Comparison of ENCODE assay signal across 10 cellular contexts in genomic region chr14:103547455-103547940, GRCh38. TPM values are rescaled to one million over a fixed set of nuclear protein-coding genes. Genes with fewer than 3 reads are reported as not detected.
DNase-seq lines count a peak whose midpoint lies in the region; ATAC-seq and TF ChIP-seq lines count a peak whose summit lies in the region.
"Had no signal": no experiment of that assay in that cellular context is flagged by ENCODE, and none has a peak within 500 bp of the region (broad histone marks: within the 10 kb centered on the region; RNA-seq: fewer than 3 reads in every experiment).

No MANE protein-coding gene starts in this region.

- no peak for TF ChIP-seq CTCF in right atrium auricular region (IDR thresholded peaks at IDR 0.05)
- no peak for TF ChIP-seq CTCF in RWPE1 (conservative IDR thresholded peaks at IDR 0.05; ENCODE audit: low read depth)
- TF ChIP-seq CTCF in lower lobe of right lung (IDR thresholded peaks at IDR 0.05), result no peak
- TF ChIP-seq CTCF in WERI-Rb-1 (IDR thresholded peaks at IDR 0.05; ENCODE audit: low read depth, low read length), result no peak

- no peak overlapping the region for H3K27ac ChIP-seq in right atrium auricular region
- peak overlapping the region; percentile 97 for H3K27ac ChIP-seq in RWPE1
- H3K27ac ChIP-seq in lower lobe of right lung, result no peak overlapping the region
- peak overlapping the region; percentile 69 for H3K27ac ChIP-seq in substantia nigra (ENCODE audit: low read depth, low read length, poor library complexity, severe bottlenecking)
- no peak overlapping the region for H3K27ac ChIP-seq in WERI-Rb-1

- intact Hi-C loops in Right ventricle myocardium superior (cut with DNase I), result loop anchor here (5.0 kb wide), 1 partner anchor 45 kb away; no protein-coding TSS in a partner anchor
- intact Hi-C loops in lower lobe of right lung (cut with DNase I), result no loop called here

- DNase-seq in Right ventricle myocardium superior (peak; percentile 25), right atrium auricular region (ENCODE audit: low spot score) (no peak), RWPE1 (ENCODE audit: low spot score) (no peak), lower lobe of right lung (peak; percentile 34), substantia nigra (lab: John Stamatoyannopoulos, UW) (no peak), WERI-Rb-1 (no peak)
- DNase-seq: GF-D8 had no signal

- no peaks in the 10 kb centered on the region for H3K36me3 ChIP-seq in right atrium auricular region
- no peaks in the 10 kb centered on the region for H3K36me3 ChIP-seq in lower lobe of right lung
- H3K36me3 ChIP-seq in WERI-Rb-1, result no peaks in the 10 kb centered on the region

- peaks cover 0 to 70% of the 10 kb centered on the region in 2 donors for H3K4me1 ChIP-seq in right atrium auricular region
- H3K4me1 ChIP-seq in lower lobe of right lung, result peaks cover 54% of the 10 kb centered on the region

- H3K27me3 ChIP-seq in right atrium auricular region (no peaks in the 10 kb centered on the region), lower lobe of right lung (ENCODE audit: low read depth) (no peaks in the 10 kb centered on the region), WERI-Rb-1 (ENCODE audit: insufficient read depth, low read depth, severe bottlenecking) (no peaks in the 10 kb centered on the region)

- H3K4me3 ChIP-seq in right atrium auricular region (no peak overlapping the region), lower lobe of right lung (no peak overlapping the region), WERI-Rb-1 (ENCODE audit: low read depth, low read length) (no peak overlapping the region)
- H3K4me3 ChIP-seq: GM23338 had no signal

- H3K9me3 ChIP-seq in right atrium auricular region (no peaks in the 10 kb centered on the region), lower lobe of right lung (no peaks in the 10 kb centered on the region), WERI-Rb-1 (ENCODE audit: severe bottlenecking) (no peaks in the 10 kb centered on the region)

- ATAC-seq in Right ventricle myocardium superior (ENCODE audit: poor library complexity), result no peak
- no peak for ATAC-seq in lower lobe of right lung
- no peak for ATAC-seq in HG03039 (IDR thresholded peaks at IDR 0.05; ENCODE audit: unreplicated experiment)
- no peak for ATAC-seq in GM19455 (IDR thresholded peaks at IDR 0.05; ENCODE audit: unreplicated experiment)

- CTCF ChIA-PET in RWPE1 (lab: Yijun Ruan, JAX), result interaction anchor here (1.1 to 3.7 kb wide), 5 partner anchors 11 to 47 kb away, joined by 4 to 57 read pairs (median 5); partner anchors contain the start of gene CKB

- POLR2A ChIA-PET in RWPE1 (lab: Yijun Ruan, JAX; ENCODE audit: low non-redundant PET), result interaction anchor here (0.7 kb wide), 1 partner anchor 19 kb away, joined by 4 read pairs; no protein-coding TSS in a partner anchor

RNA-seq across cellular contexts. Expression of gene BAG5, which starts 15.0 kb away (rescaled TPM):
- 14.3 TPM for total RNA-seq in Right ventricle myocardium superior
- total RNA-seq in right atrium auricular region, result 10 to 100 TPM; 16.1 to 17.7 TPM
- total RNA-seq in lower lobe of right lung, result 29.8 TPM

RNA-seq across cellular contexts. Expression of gene COA8, which starts 15.3 kb away (rescaled TPM):
- 60.6 TPM for total RNA-seq in Right ventricle myocardium superior
- 10 to 100 TPM; 21.3 to 53.2 TPM for total RNA-seq in right atrium auricular region
- total RNA-seq in lower lobe of right lung, result 33.0 TPM

RNA-seq across cellular contexts. Expression of gene TRMT61A, which starts 18.5 kb away (rescaled TPM):
- total RNA-seq in Right ventricle myocardium superior (5.0 TPM), right atrium auricular region (1 to 10 TPM; 4.4 to 7.4 TPM), lower lobe of right lung (11.0 TPM)

RNA-seq across cellular contexts. Expression of gene CKB, which starts 24.9 kb away (rescaled TPM):
- 702 TPM for total RNA-seq in Right ventricle myocardium superior
- total RNA-seq in right atrium auricular region, result 100 to 1,000 TPM; 546 to 707 TPM
- 115 TPM for total RNA-seq in lower lobe of right lung

Comparison
In these comparisons a context has a peak if more than half of its experiments do, and no peak if none do; other contexts are left out.
1. DNase-seq: peak in Right ventricle myocardium superior (single experiment) and lower lobe of right lung (single experiment); none in right atrium auricular region (single experiment), RWPE1 (single experiment), substantia nigra (0 of 49) and WERI-Rb-1 (single experiment).
2. H3K27ac ChIP-seq: peak in RWPE1 (single experiment) and substantia nigra (single experiment); none in right atrium auricular region (0 of 2), lower lobe of right lung (single experiment) and WERI-Rb-1 (single experiment).